9 cellular contexts compared by ENCODE assay signal in the genomic region with DNA sequence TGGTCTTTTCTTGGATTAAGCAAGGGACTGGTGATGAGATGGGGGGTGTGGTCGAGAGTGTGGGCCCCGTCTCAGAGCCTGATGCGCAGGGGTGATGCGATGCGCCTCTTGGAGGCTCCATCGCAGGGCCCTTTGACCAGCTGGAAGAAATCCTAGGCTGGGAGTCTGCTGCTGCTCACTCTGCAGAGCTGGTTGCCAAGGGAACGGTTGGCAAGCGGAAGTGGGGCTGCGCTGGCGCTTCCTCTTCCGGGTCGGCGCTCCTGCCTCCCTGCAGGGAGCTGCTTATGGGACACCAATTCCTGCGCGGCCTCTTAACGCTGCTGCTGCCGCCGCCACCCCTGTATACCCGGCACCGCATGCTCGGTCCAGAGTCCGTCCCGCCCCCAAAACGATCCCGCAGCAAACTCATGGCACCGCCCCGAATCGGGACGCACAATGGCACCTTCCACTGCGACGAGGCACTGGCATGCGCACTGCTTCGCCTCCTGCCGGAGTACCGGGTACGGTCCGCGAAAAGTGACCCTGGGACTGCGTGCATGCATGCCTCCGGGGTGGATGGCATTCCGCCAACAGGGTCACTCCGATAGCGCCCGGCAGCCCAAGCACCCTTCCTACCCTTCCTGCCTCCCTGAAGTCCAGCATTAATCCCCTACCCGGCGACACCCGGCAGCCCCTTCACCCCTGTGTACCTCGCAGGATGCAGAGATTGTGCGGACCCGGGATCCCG. TPM values are rescaled to one million over a fixed set of nuclear protein-coding genes. Genes with fewer than 3 reads are reported as not detected.
DNase-seq lines count a peak whose midpoint lies in the region; ATAC-seq, FAIRE-seq and TF ChIP-seq lines count a peak whose summit lies in the region.
"Had no signal": no experiment of that assay in that cellular context is flagged by ENCODE, and none has a peak within 500 bp of the region (broad histone marks: within the 10 kb centered on the region; RNA-seq: fewer than 3 reads in every experiment).

A gene with protein sequence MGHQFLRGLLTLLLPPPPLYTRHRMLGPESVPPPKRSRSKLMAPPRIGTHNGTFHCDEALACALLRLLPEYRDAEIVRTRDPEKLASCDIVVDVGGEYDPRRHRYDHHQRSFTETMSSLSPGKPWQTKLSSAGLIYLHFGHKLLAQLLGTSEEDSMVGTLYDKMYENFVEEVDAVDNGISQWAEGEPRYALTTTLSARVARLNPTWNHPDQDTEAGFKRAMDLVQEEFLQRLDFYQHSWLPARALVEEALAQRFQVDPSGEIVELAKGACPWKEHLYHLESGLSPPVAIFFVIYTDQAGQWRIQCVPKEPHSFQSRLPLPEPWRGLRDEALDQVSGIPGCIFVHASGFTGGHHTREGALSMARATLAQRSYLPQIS (plus strand): TSS at position 242 of the 727 bp plus-strand sequence. CDS start 43 bp downstream, at position 285.

- peak; percentile 41 for TF ChIP-seq CTCF in BJ (IDR thresholded peaks at IDR 0.05; ENCODE audit: insufficient read depth, low read depth, low read length)
- TF ChIP-seq CTCF in HepG2 (CRISPR knock-in tag; IDR thresholded peaks at IDR 0.05) = peak; percentile 59

- H3K4me2 ChIP-seq in HepG2 (ENCODE audit: low read depth, low read length) = peak within 1 kb of the TSS; percentile 94

- H3K4me3 ChIP-seq in BJ (ENCODE audit: low read depth, low read length) = peak within 1 kb of the TSS; percentile 80
- peak within 1 kb of the TSS; percentile 85 to 96 (median 86) for H3K4me3 ChIP-seq in HepG2 (replicated peaks in 1 of 3; ENCODE audit: insufficient read depth in 1 of 3, low read depth in 2 of 3, low read length in 3 of 3)

- H3K4me1 ChIP-seq in HepG2 (ENCODE audit: insufficient read depth, low read length) = peaks cover 73% of the 10 kb centered on the region

- H2AFZ ChIP-seq in HepG2 (ENCODE audit: low read length) = no peak within 1 kb of the TSS

- H3K27ac ChIP-seq in HepG2 (ENCODE audit: extremely low read length, insufficient read depth, low read length) = peak within 1 kb of the TSS; percentile 81

- H3K9me3 ChIP-seq in HepG2 (ENCODE audit: low read length) = no peaks in the 10 kb centered on the region

- H3K27me3 ChIP-seq in BJ (ENCODE audit: control insufficient read depth, insufficient read depth, low read length) (no peaks in the 10 kb centered on the region), HepG2 (ENCODE audit: control insufficient read depth in 1 of 2, insufficient read depth in 2 of 2, low read length in 2 of 2) (peaks cover 0 to 4% of the 10 kb centered on the region in 2 experiments; a peak in 1 of 5 replicates)

- intact Hi-C loops in HepG2 (cut with micrococcal nuclease; ENCODE audit: unreplicated experiment) = loop anchor here (5.0 kb wide), 1 partner anchor 77 kb away; no protein-coding TSS in a partner anchor

- peaks cover 39% of the 10 kb centered on the region for H3K79me2 ChIP-seq in HepG2 (ENCODE audit: insufficient read depth, low read length)

- in situ Hi-C loops in HepG2 (cut with HindIII; ENCODE audit: extremely low pct_ligation_motif_present, low pct_unique_long_range_greater_than_20kb) = no loop called here

- peak; percentile 32 for FAIRE-seq in HepG2 (lab: Jason Lieb, UNC)
- FAIRE-seq: endometrium had no signal

- no peak; the same call in 1 of the 2 replicates for TF ChIP-seq RAD21 in HepG2 (CRISPR knock-in tag; IDR thresholded peaks at IDR 0.05)

- no TSS peak for BruUV-seq in HepG2 (replicated peaks; lab: Mats Ljungman, UMichigan)

- no peaks in the 10 kb centered on the region for H4K20me1 ChIP-seq in HepG2 (ENCODE audit: insufficient read depth, low read length)

- DNase-seq in BJ (ENCODE audit: low read depth) = peak; percentile 29
- DNase-seq in NCI-H526 treated with DMSO at 0.1 percent for 48 hours (lab: John Stamatoyannopoulos, UW) = peak; percentile 84
- peak; percentile 79 for DNase-seq in activated CD4-positive, alpha-beta T cell treated with anti-CD3 and anti-CD28 coated beads, Interleukin-2, amount 50 U/mL, for 1 hour
- peak; percentile 89 for DNase-seq in dermis blood vessel endothelial cell
- DNase-seq in HepG2 (ENCODE audit: low spot score) = peak; percentile 89
- peak; percentile 77 to 81 for DNase-seq in stimulated activated CD4-positive, alpha-beta T cell treated with anti-CD3 and anti-CD28 coated beads, Interleukin-2, amount 100 ng/mL, for 48 hours

- TF ChIP-seq POLR2A in GM19193 (IDR thresholded peaks at IDR 0.05; ENCODE audit: extremely low read depth, insufficient read depth, insufficient read length) (peak; percentile 87), HepG2 (IDR thresholded peaks at IDR 0.05; ENCODE audit: insufficient read depth in 1 of 2, low read depth in 2 of 2, low read length in 2 of 2) (peak; percentile 77 to 80)

- POLR2A ChIA-PET in BJ (lab: Charles Lee) (no interaction called here), HepG2 (lab: Yijun Ruan, JAX) (interaction anchor here (0.6 to 3.2 kb wide), 10 partner anchors 22 to 293 kb away, joined by 3 to 58 read pairs (median 4); a partner anchor contains a TSS)

- peak within 1 kb of the TSS; percentile 86 for H3K9ac ChIP-seq in HepG2 (ENCODE audit: insufficient read depth, low read depth, low read length)

- ATAC-seq in HG03457 (IDR thresholded peaks at IDR 0.05; ENCODE audit: unreplicated experiment) (peak; percentile 42), HepG2 (peak; percentile 88)

- WGBS in HepG2 (ENCODE audit: low lambda C conversion rate) = 21% methylated on average over 8 of the region's 51 CpGs

- H3K36me3 ChIP-seq in BJ (ENCODE audit: control insufficient read depth, insufficient read depth, low read length) = peaks cover 7% of the 10 kb centered on the region
- H3K36me3 ChIP-seq in HepG2 (replicated peaks in 1 of 2; ENCODE audit: control insufficient read depth in 1 of 2, insufficient read depth in 2 of 2, low read length in 2 of 2) = peaks cover 3 to 21% of the 10 kb centered on the region in 2 experiments

- TF ChIP-seq EP300 in HepG2 (IDR thresholded peaks at IDR 0.05; ENCODE audit: low read depth in 2 of 2, low read length in 2 of 2) (0 out of 4 replicates have a peak, but pooled peaks of 1 of the 2 experiments have one; percentile 12), HepG2 (CRISPR knock-in tag; IDR thresholded peaks at IDR 0.05; ENCODE audit: borderline replicate concordance) (peak; percentile 30; the same call in 1 of the 2 replicates)

- CTCF ChIA-PET in BJ (lab: Yijun Ruan, JAX) (interaction anchor here (0.7 to 6.3 kb wide), 7 partner anchors 13 to 209 kb away, joined by 3 to 39 read pairs (median 6); a partner anchor contains a TSS), HepG2 (lab: Yijun Ruan, JAX; ENCODE audit: low intra/inter-chr PET ratio, low total read pairs) (no interaction called here)

TF ChIP-seq in HepG2, 621 proteins besides CTCF, POLR2A, EP300 and RAD21 (continues in another document):
- TF ChIP-seq, protein P1, sequence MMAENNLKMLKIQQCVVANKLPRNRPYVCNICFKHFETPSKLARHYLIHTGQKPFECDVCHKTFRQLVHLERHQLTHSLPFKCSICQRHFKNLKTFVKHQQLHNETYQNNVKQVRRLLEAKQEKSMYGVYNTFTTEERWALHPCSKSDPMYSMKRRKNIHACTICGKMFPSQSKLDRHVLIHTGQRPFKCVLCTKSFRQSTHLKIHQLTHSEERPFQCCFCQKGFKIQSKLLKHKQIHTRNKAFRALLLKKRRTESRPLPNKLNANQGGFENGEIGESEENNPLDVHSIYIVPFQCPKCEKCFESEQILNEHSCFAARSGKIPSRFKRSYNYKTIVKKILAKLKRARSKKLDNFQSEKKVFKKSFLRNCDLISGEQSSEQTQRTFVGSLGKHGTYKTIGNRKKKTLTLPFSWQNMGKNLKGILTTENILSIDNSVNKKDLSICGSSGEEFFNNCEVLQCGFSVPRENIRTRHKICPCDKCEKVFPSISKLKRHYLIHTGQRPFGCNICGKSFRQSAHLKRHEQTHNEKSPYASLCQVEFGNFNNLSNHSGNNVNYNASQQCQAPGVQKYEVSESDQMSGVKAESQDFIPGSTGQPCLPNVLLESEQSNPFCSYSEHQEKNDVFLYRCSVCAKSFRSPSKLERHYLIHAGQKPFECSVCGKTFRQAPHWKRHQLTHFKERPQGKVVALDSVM (CRISPR knock-in tag; IDR thresholded peaks at IDR 0.05) = no peak

RNA-seq across cellular contexts. Expression of the gene that starts here (rescaled TPM):
- polyA plus RNA-seq in BJ (2011; rRNA removed) = 49.7 and 78.3 TPM in 2 replicates
- polyA minus RNA-seq in BJ (2011; rRNA and poly(A)+ RNA removed) = 31.6 and 45.4 TPM in 2 replicates
- 35.2 and 43.1 TPM in 2 replicates for total RNA-seq in dermis blood vessel endothelial cell
- total RNA-seq in HepG2 (2016; rRNA removed; fragmentation: Illumina TruSeq; extraction: Trizol) = 58.0 and 62.6 TPM in 2 replicates
- total RNA-seq in HepG2 (2016; cell fraction: cytosol; rRNA removed; fragmentation: Illumina TruSeq; extraction: Trizol; ENCODE audit: low read depth) = 35.2 and 36.5 TPM in 2 replicates
- 58.1 and 59.2 TPM in 2 replicates for total RNA-seq in HepG2 (2016; cell fraction: insoluble cytoplasmic fraction; rRNA removed; fragmentation: Illumina TruSeq; extraction: Trizol)
- total RNA-seq in HepG2 (2016; cell fraction: membrane; rRNA removed; fragmentation: Illumina TruSeq; extraction: Trizol) = 45.1 and 51.7 TPM in 2 replicates
- total RNA-seq in HepG2 (2016; cell fraction: nucleus; rRNA removed; fragmentation: Illumina TruSeq; extraction: Trizol) = 28.7 and 35.7 TPM in 2 replicates
- polyA plus RNA-seq in HepG2 (2011; rRNA removed) = 38.6 and 40.7 TPM in 2 replicates
- 42.9 and 57.6 TPM in 2 replicates for polyA plus RNA-seq in HepG2 (2011; cell fraction: cytosol; rRNA removed)
- 32.2 and 36.0 TPM in 2 replicates for polyA plus RNA-seq in HepG2 (2011; cell fraction: nucleus; rRNA removed)
- 21.3 and 34.6 TPM in 2 replicates for polyA plus RNA-seq in HepG2 (2012)
- polyA plus RNA-seq in HepG2 (2016; cell fraction: cytosol; fragmentation: Illumina TruSeq; extraction: Trizol; ENCODE audit: low read depth) = 38.0 and 47.5 TPM in 2 replicates
- polyA plus RNA-seq in HepG2 (2016; cell fraction: insoluble cytoplasmic fraction; fragmentation: Illumina TruSeq; extraction: Trizol; ENCODE audit: low read depth) = 49.2 and 59.1 TPM in 2 replicates
- polyA plus RNA-seq in HepG2 (2016; cell fraction: membrane; fragmentation: Illumina TruSeq; extraction: Trizol; ENCODE audit: low read depth) = 39.2 and 41.9 TPM in 2 replicates
- polyA plus RNA-seq in HepG2 (2016; cell fraction: nucleus; fragmentation: Illumina TruSeq; extraction: Trizol; ENCODE audit: insufficient read depth, low read depth) = 54.0 and 73.0 TPM in 2 replicates
- polyA minus RNA-seq in HepG2 (2011; rRNA and poly(A)+ RNA removed; ENCODE audit: low replicate concordance) = 43.6 and 97.4 TPM in 2 replicates
- 15.0 and 19.7 TPM in 2 replicates for polyA minus RNA-seq in HepG2 (2011; cell fraction: cytosol; rRNA and poly(A)+ RNA removed)
- polyA minus RNA-seq in HepG2 (2011; cell fraction: nucleus; rRNA and poly(A)+ RNA removed) = 8.8 and 14.4 TPM in 2 replicates

Comparison
In these comparisons a context has a peak if more than half of its experiments do, and no peak if none do; other contexts are left out.
1. Peak in every context shown above with its lines: DNase-seq, ATAC-seq, H3K4me3 ChIP-seq and H3K27ac ChIP-seq.
2. DNase-seq: peak in every context shown above with its lines; median percentile 89 in dermis blood vessel endothelial cell; 89 in HepG2; 84 in NCI-H526 treated with DMSO at 0.1 percent for 48 hours; 79 in activated CD4-positive, alpha-beta T cell treated with anti-CD3 and anti-CD28 coated beads, Interleukin-2, amount 50 U/mL, for 1 hour; 79 in stimulated activated CD4-positive, alpha-beta T cell treated with anti-CD3 and anti-CD28 coated beads, Interleukin-2, amount 100 ng/mL, for 48 hours; 29 in BJ.